19 cellular contexts compared by ENCODE assay signal in the genomic region with DNA sequence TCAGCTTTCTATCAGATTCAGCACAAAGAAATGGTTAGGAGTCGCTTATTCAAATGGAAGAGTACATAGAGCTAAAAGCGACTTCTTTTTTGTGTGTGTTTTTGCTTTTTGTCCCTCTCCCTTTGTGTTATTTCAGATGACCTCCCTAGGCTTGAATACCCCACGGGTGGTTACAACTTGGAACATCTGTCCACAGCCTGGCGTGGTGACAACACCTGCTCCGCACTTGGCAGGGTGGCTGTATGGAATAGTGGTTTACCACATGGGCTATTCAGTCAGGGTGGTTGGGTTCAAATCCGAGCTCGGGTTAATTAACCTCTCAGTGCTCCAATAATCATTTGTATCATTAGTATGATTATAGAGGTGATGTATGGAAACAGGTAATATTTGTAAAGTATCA.
"Had no signal": no experiment of that assay in that cellular context is flagged by ENCODE, and none has a peak within 500 bp of the region (broad histone marks: within the 10 kb centered on the region; RNA-seq: fewer than 3 reads in every experiment).

No MANE protein-coding gene starts in this region.

- DNase-seq: activated CD4-positive, alpha-beta T cell treated with anti-CD3 and anti-CD28 coated beads, Interleukin-2, amount 50 U/mL, for 1 hour; activated CD4-positive, CD25-positive, alpha-beta regulatory T cell treated with anti-CD3 and anti-CD28 coated beads, Interleukin-2, amount 50 U/mL, for 72 hours; activated CD8-positive, alpha-beta memory T cell treated with anti-CD3 and anti-CD28 coated beads, Interleukin-2, amount 50 U/mL, for 4 hours; activated naive CD4-positive, alpha-beta T cell treated with anti-CD3 and anti-CD28 coated beads, Interleukin-2, amount 10 ng/mL, durations not matched to agents 7 days and 5 days; activated naive CD8-positive, alpha-beta T cell treated with anti-CD3 and anti-CD28 coated beads, Interleukin-2, amount 50 U/mL, for 24 hours; activated T-cell treated with anti-CD3 and anti-CD28 coated beads, Interleukin-2, amount 50 U/mL, for 4 hours; colonic mucosa; endodermal cell; foreskin melanocyte; hypothalamus; kidney; left lung; mammary epithelial cell; naive B cell; retina; stimulated activated CD4-positive, alpha-beta T cell treated with anti-CD3 and anti-CD28 coated beads, Interleukin-1b, Interleukin-23, amount 100 ng/mL, for 48 hours; stimulated activated CD8-positive, alpha-beta memory T cell treated with anti-CD3 and anti-CD28 coated beads, Interleukin-4, amount 100 ng/mL, for 48 hours; stimulated activated naive CD4-positive, alpha-beta T cell; upper lobe of right lung had no signal

- ATAC-seq: activated naive CD8-positive, alpha-beta T cell treated with anti-CD3 and anti-CD28 coated beads, Interleukin-2, amount 50 U/mL, for 24 hours; activated T-cell treated with anti-CD3 and anti-CD28 coated beads, Interleukin-2, amount 50 U/mL, for 4 hours; left lung; upper lobe of right lung had no signal
